ENCODE assay signal across 8 cellular contexts in the genomic region with DNA sequence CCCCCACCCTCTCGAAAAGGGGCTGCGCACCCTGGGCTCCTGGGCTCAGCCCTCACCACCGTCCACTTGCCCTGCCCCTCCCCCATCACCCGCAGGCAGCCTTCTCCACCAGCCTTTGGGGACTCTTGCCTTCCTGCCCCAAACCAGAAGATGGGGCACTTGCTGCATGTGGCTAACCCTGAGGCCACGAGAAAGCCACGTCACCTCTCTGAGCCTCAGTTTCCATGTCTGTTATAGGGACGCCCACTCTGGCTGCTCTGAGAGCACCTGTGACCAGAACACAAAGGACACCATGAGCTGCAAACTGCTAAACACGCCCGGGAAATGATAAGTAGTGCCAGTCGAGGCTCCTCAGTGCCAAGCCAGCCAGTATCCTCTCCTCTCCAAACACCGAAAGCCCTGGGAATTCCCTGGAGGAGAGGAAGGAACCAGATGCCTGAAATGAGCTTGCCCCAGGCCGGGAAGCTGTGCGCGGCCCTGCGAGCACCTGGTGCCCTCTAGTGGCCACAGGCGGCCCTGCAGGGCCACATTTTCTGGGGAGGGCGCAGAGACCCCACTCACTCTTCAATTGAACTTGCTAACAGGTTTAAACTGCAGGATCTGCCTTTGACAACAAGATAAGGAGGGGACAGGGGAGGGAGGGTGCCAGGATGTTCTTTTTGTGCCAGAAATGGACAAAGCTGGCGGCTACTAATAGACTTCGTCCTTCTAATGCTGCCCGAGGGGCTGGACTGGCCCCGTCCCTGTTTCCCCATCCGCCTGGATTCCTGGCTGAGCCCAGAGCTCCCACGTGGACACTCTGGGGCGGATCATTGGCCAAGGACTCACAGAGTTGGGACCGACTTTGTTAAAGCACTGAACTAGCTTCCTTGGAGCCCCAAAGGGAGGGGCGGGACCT. TPM values are rescaled to one million over a fixed set of nuclear protein-coding genes. Genes with fewer than 3 reads are reported as not detected.
DNase-seq lines count a peak whose midpoint lies in the region; ATAC-seq lines count a peak whose summit lies in the region.

No MANE protein-coding gene starts in this region.

- no peaks in the 10 kb centered on the region for H3K9me3 Mint-ChIP-seq in activated naive CD4-positive, alpha-beta T cell treated with anti-CD3 and anti-CD28 coated beads, Interleukin-2, amount 50 U/mL, for 72 hours

- DNase-seq in G401 (ENCODE audit: low spot score): peak; percentile 7
- DNase-seq in RKO (ENCODE audit: low spot score): peak; percentile 46
- DNase-seq in activated naive CD4-positive, alpha-beta T cell treated with anti-CD3 and anti-CD28 coated beads, Interleukin-2, amount 50 U/mL, for 72 hours (ENCODE audit: low spot score in 2 of 2): peak; percentile 63 to 64
- peak; percentile 83 for DNase-seq in cardiac septum (ENCODE audit: low spot score)
- DNase-seq in posterior cingulate gyrus: peak in 9 of 10 donors; percentile 27 to 93 (median 63)

- H3K27ac Mint-ChIP-seq in activated naive CD4-positive, alpha-beta T cell treated with anti-CD3 and anti-CD28 coated beads, Interleukin-2, amount 50 U/mL, for 72 hours: no peak overlapping the region

- H3K36me3 Mint-ChIP-seq in activated naive CD4-positive, alpha-beta T cell treated with anti-CD3 and anti-CD28 coated beads, Interleukin-2, amount 50 U/mL, for 72 hours: no peaks in the 10 kb centered on the region

- intact Hi-C loops in cardiac septum (cut with DNase I): loop anchor here (5.0 kb wide), 1 partner anchor 129 kb away; no protein-coding TSS in a partner anchor
- intact Hi-C loops in posterior cingulate gyrus (cut with DNase I): loop anchor here (2.0 to 5.0 kb wide), 3 partner anchors 64 to 355 kb away; no protein-coding TSS in a partner anchor

- peak; percentile 44 for ATAC-seq in HG02885 (IDR thresholded peaks at IDR 0.05; ENCODE audit: poor library complexity, unreplicated experiment)
- ATAC-seq in activated naive CD4-positive, alpha-beta T cell treated with anti-CD3 and anti-CD28 coated beads, Interleukin-2, amount 50 U/mL, for 72 hours: peak; percentile 28 to 72
- ATAC-seq in HG02870 (IDR thresholded peaks at IDR 0.05; ENCODE audit: unreplicated experiment): no peak
- no peak for ATAC-seq in HG02840 (IDR thresholded peaks at IDR 0.05; ENCODE audit: low FRiP score, unreplicated experiment)

- in situ Hi-C loops in G401 (cut with HindIII; ENCODE audit: low sequenced_read_pairs): no loop called here

RNA-seq across cellular contexts. Expression of gene SERPINA9, which starts 10.2 kb away (rescaled TPM):
- total RNA-seq in G401 (2014; rRNA removed; shearing (Covaris generic)): not detected in 2 replicates
- total RNA-seq in activated naive CD4-positive, alpha-beta T cell treated with anti-CD3 and anti-CD28 coated beads, Interleukin-2, amount 50 U/mL, for 72 hours: not detected
- total RNA-seq in cardiac septum: not detected

RNA-seq across cellular contexts. Expression of gene SERPINA12, which starts 23.1 kb away (rescaled TPM):
- total RNA-seq in G401 (2014; rRNA removed; shearing (Covaris generic)): not detected in 2 replicates
- not detected for total RNA-seq in activated naive CD4-positive, alpha-beta T cell treated with anti-CD3 and anti-CD28 coated beads, Interleukin-2, amount 50 U/mL, for 72 hours
- total RNA-seq in cardiac septum: not detected

RNA-seq across cellular contexts. Expression of gene SERPINA11, which starts 33.6 kb away (rescaled TPM):
- total RNA-seq in G401 (2014; rRNA removed; shearing (Covaris generic)): not detected in 2 replicates
- total RNA-seq in activated naive CD4-positive, alpha-beta T cell treated with anti-CD3 and anti-CD28 coated beads, Interleukin-2, amount 50 U/mL, for 72 hours: not detected
- total RNA-seq in cardiac septum: not detected

Comparison
In these comparisons a context has a peak if more than half of its experiments do, and no peak if none do; other contexts are left out.
1. DNase-seq: peak in every context shown above with its lines; median percentile 83 in cardiac septum; 64 in activated naive CD4-positive, alpha-beta T cell treated with anti-CD3 and anti-CD28 coated beads, Interleukin-2, amount 50 U/mL, for 72 hours; 63 in posterior cingulate gyrus; 46 in RKO; 7 in G401.
2. ATAC-seq: peak in HG02885 (single experiment) and activated naive CD4-positive, alpha-beta T cell treated with anti-CD3 and anti-CD28 coated beads, Interleukin-2, amount 50 U/mL, for 72 hours (2 of 2); none in HG02870 (single experiment) and HG02840 (single experiment).